ENCODE assay signal across 30 cellular contexts in genomic region chr6:138798028-138798427, GRCh38. TPM values are rescaled to one million over a fixed set of nuclear protein-coding genes. Genes with fewer than 3 reads are reported as not detected.
"Had no signal": no experiment of that assay in that cellular context is flagged by ENCODE, and none has a peak within 500 bp of the region (broad histone marks: within the 10 kb centered on the region; RNA-seq: fewer than 3 reads in every experiment).

No MANE protein-coding gene starts in this region.

- H3K4me2 ChIP-seq: hepatocyte had no signal

- H3K27ac ChIP-seq: hepatocyte, pancreas, prostate gland, sigmoid colon, spleen, suprapubic skin, thoracic aorta, tibial artery, uterus had no signal

- H3K9me3 Mint-ChIP-seq: natural killer cell treated with Interleukin-12 subunit alpha and Interleukin-12 subunit beta and Interleukin-15 and Interleukin-18, amount 100 ng/mL, for 72 hours; stimulated activated effector memory CD8-positive, alpha-beta T cell treated with anti-CD3 and anti-CD28 coated beads, Interleukin-12 subunit alpha, Interleukin-12 subunit beta, amount 100 ng/mL, for 72 hours; stimulated activated naive CD8-positive, alpha-beta T cell treated with anti-CD3 and anti-CD28 coated beads, Interleukin-15, Interleukin-2, amounts not matched to agents 100 ng/mL and 50 ng/mL, for 24 hours had no signal

- H3K4me3 ChIP-seq: hepatocyte, left ventricle myocardium inferior, lung, mucosa of descending colon, pancreas, prostate gland, sigmoid colon, spleen, suprapubic skin, thoracic aorta, tibial artery, uterus had no signal

- FAIRE-seq: pancreas, small intestine had no signal

- H3K4me1 ChIP-seq: pancreas, prostate gland, uterus had no signal

- H3K4me3 Mint-ChIP-seq: naive thymus-derived CD4-positive, alpha-beta T cell; natural killer cell treated with Interleukin-12 subunit alpha and Interleukin-12 subunit beta and Interleukin-15 and Interleukin-18, amount 100 ng/mL, for 72 hours; stimulated activated effector memory CD8-positive, alpha-beta T cell treated with anti-CD3 and anti-CD28 coated beads, Interleukin-12 subunit alpha, Interleukin-12 subunit beta, amount 100 ng/mL, for 72 hours; stimulated activated naive CD8-positive, alpha-beta T cell treated with anti-CD3 and anti-CD28 coated beads, Interleukin-15, Interleukin-2, amounts not matched to agents 100 ng/mL and 50 ng/mL, for 24 hours had no signal

- DNase-seq: islet precursor cell; left ventricle myocardium inferior; mesendoderm; midbrain; mucosa of descending colon; naive thymus-derived CD4-positive, alpha-beta T cell; nucleus accumbens; pancreas; posterior cingulate gyrus; retina; right cardiac atrium; sigmoid colon; spleen; stimulated activated CD4-positive, alpha-beta T cell treated with anti-CD3 and anti-CD28 coated beads, Interleukin-4, amount 100 ng/mL, for 24 hours; stimulated activated naive CD4-positive, alpha-beta T cell; tibial artery; trophoblast cell; uterus had no signal

- ATAC-seq: mucosa of descending colon; naive thymus-derived CD4-positive, alpha-beta T cell; natural killer cell treated with Interleukin-12 subunit alpha and Interleukin-12 subunit beta and Interleukin-15 and Interleukin-18, amount 100 ng/mL, for 72 hours; right cardiac atrium; stimulated activated effector memory CD8-positive, alpha-beta T cell treated with anti-CD3 and anti-CD28 coated beads, Interleukin-12 subunit alpha, Interleukin-12 subunit beta, amount 100 ng/mL, for 72 hours had no signal

- H3K79me2 ChIP-seq: hepatocyte had no signal

- H3K4me1 Mint-ChIP-seq: stimulated activated effector memory CD8-positive, alpha-beta T cell treated with anti-CD3 and anti-CD28 coated beads, Interleukin-12 subunit alpha, Interleukin-12 subunit beta, amount 100 ng/mL, for 72 hours had no signal

- H3K27ac Mint-ChIP-seq: natural killer cell treated with Interleukin-12 subunit alpha and Interleukin-12 subunit beta and Interleukin-15 and Interleukin-18, amount 100 ng/mL, for 72 hours; stimulated activated effector memory CD8-positive, alpha-beta T cell treated with anti-CD3 and anti-CD28 coated beads, Interleukin-12 subunit alpha, Interleukin-12 subunit beta, amount 100 ng/mL, for 72 hours; stimulated activated naive CD8-positive, alpha-beta T cell treated with anti-CD3 and anti-CD28 coated beads, Interleukin-15, Interleukin-2, amounts not matched to agents 100 ng/mL and 50 ng/mL, for 24 hours had no signal

- H3K36me3 Mint-ChIP-seq: natural killer cell treated with Interleukin-12 subunit alpha and Interleukin-12 subunit beta and Interleukin-15 and Interleukin-18, amount 100 ng/mL, for 72 hours had no signal

- H2AFZ ChIP-seq: hepatocyte had no signal

- H3K27me3 ChIP-seq: hepatocyte, pancreas, sigmoid colon, suprapubic skin, tibial artery, uterus had no signal

- H3K36me3 ChIP-seq: pancreas, prostate gland, suprapubic skin, thoracic aorta, uterus had no signal

- H3K9me3 ChIP-seq: left ventricle myocardium inferior, mucosa of descending colon, pancreas, prostate gland, sigmoid colon, spleen, suprapubic skin, thoracic aorta, tibial artery, uterus had no signal

RNA-seq across cellular contexts. Expression of gene ECT2L, which starts 2.1 kb away (rescaled TPM):
- total RNA-seq: hepatocyte; kidney epithelial cell; mucosa of descending colon; myocyte; natural killer cell treated with Interleukin-12 subunit alpha and Interleukin-12 subunit beta and Interleukin-15 and Interleukin-18, amount 100 ng/mL, for 72 hours; sigmoid colon; thoracic aorta had no signal
- polyA plus RNA-seq: hepatocyte, neural cell, small intestine had no signal
